ENCODE assay signal across 19 cellular contexts in the genomic region with DNA sequence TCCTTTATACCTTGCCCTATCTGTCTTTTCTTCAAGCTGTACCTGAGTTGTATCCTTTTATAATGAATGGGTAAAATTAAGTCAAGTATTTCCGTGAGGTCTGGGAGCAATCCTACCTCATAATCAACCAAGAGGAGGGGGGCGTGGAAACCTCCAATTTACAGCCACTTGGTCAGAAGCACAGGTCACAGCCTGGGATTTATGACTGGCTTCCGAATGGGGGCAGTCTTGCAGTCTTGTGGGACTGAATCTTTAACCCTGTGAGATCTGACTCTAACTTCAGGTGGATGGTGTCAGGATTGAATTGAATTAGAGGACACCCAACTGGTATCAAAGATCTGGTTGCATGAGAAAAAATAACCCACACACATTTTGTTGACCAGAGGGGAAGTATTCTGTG.
"Had no signal": no experiment of that assay in that cellular context is flagged by ENCODE, and none has a peak within 500 bp of the region (broad histone marks: within the 10 kb centered on the region; RNA-seq: fewer than 3 reads in every experiment).

No MANE protein-coding gene starts in this region.

- H3K4me3 ChIP-seq: dorsolateral prefrontal cortex, esophagus muscularis mucosa, lung, right atrium auricular region, smooth muscle cell, thyroid gland had no signal

- DNase-seq: activated CD4-positive, alpha-beta T cell treated with anti-CD3 and anti-CD28 coated beads, Interleukin-2, amount 50 U/mL, for 1 hour; activated CD4-positive, CD25-positive, alpha-beta regulatory T cell; activated naive CD4-positive, alpha-beta T cell treated with anti-CD3 and anti-CD28 coated beads, Interleukin-2, amount 10 ng/mL, durations not matched to agents 7 days and 5 days; cerebellar nuclear complex; dorsolateral prefrontal cortex; immature natural killer cell; left cardiac atrium; naive B cell; posterior cingulate gyrus; T-helper 17 cell; thyroid gland had no signal

- H3K4me3 Mint-ChIP-seq: activated naive CD4-positive, alpha-beta T cell treated with anti-CD3 and anti-CD28 coated beads, Interleukin-2, amount 10 ng/mL, durations not matched to agents 7 days and 5 days; brain; immature natural killer cell; stimulated activated effector memory CD8-positive, alpha-beta T cell treated with anti-CD3 and anti-CD28 coated beads, Interleukin-12 subunit alpha, Interleukin-12 subunit beta, amount 100 ng/mL, for 72 hours; T-helper 17 cell had no signal

- H3K9me3 Mint-ChIP-seq: activated T-helper 2 cell treated with anti-CD3 and anti-CD28 coated beads, Interferon-gamma antibody, Interleukin-2, Interleukin-4, amounts not matched to agents 10 μg/mL and 5 μg/mL and 100 μg/mL, durations not matched to agents 14 hours and 24 hours and 36 hours; stimulated activated effector memory CD8-positive, alpha-beta T cell treated with anti-CD3 and anti-CD28 coated beads, Interleukin-12 subunit alpha, Interleukin-12 subunit beta, amount 100 ng/mL, for 72 hours had no signal

- H3K27me3 Mint-ChIP-seq: activated naive CD4-positive, alpha-beta T cell treated with anti-CD3 and anti-CD28 coated beads, Interleukin-2, amount 10 ng/mL, durations not matched to agents 7 days and 5 days had no signal

- H3K27ac Mint-ChIP-seq: activated naive CD4-positive, alpha-beta T cell treated with anti-CD3 and anti-CD28 coated beads, Interleukin-2, amount 10 ng/mL, durations not matched to agents 7 days and 5 days; activated T-helper 2 cell treated with anti-CD3 and anti-CD28 coated beads, Interferon-gamma antibody, Interleukin-2, Interleukin-4, amounts not matched to agents 10 μg/mL and 5 μg/mL and 100 μg/mL, durations not matched to agents 14 hours and 24 hours and 36 hours; immature natural killer cell; naive B cell; stimulated activated effector memory CD8-positive, alpha-beta T cell treated with anti-CD3 and anti-CD28 coated beads, Interleukin-12 subunit alpha, Interleukin-12 subunit beta, amount 100 ng/mL, for 72 hours; T-helper 17 cell had no signal

- H3K36me3 ChIP-seq: esophagus muscularis mucosa, neutrophil, right atrium auricular region, thyroid gland had no signal

- ATAC-seq: left cardiac atrium; stimulated activated effector memory CD8-positive, alpha-beta T cell treated with anti-CD3 and anti-CD28 coated beads, Interleukin-12 subunit alpha, Interleukin-12 subunit beta, amount 100 ng/mL, for 72 hours; T-helper 17 cell had no signal

- H3K4me1 Mint-ChIP-seq: activated naive CD4-positive, alpha-beta T cell treated with anti-CD3 and anti-CD28 coated beads, Interleukin-2, amount 10 ng/mL, durations not matched to agents 7 days and 5 days; immature natural killer cell; naive B cell; stimulated activated effector memory CD8-positive, alpha-beta T cell treated with anti-CD3 and anti-CD28 coated beads, Interleukin-12 subunit alpha, Interleukin-12 subunit beta, amount 100 ng/mL, for 72 hours; T-helper 17 cell had no signal

- H3K27me3 ChIP-seq: dorsolateral prefrontal cortex, esophagus muscularis mucosa, right atrium auricular region, thyroid gland had no signal

- H3K27ac ChIP-seq: dorsolateral prefrontal cortex, esophagus muscularis mucosa, neutrophil, right atrium auricular region, thyroid gland had no signal

- H3K36me3 Mint-ChIP-seq: activated naive CD4-positive, alpha-beta T cell treated with anti-CD3 and anti-CD28 coated beads, Interleukin-2, amount 10 ng/mL, durations not matched to agents 7 days and 5 days; brain; immature natural killer cell; naive B cell; stimulated activated effector memory CD8-positive, alpha-beta T cell treated with anti-CD3 and anti-CD28 coated beads, Interleukin-12 subunit alpha, Interleukin-12 subunit beta, amount 100 ng/mL, for 72 hours had no signal
